1 cellular context compared by ENCODE assay signal in the genomic region with DNA sequence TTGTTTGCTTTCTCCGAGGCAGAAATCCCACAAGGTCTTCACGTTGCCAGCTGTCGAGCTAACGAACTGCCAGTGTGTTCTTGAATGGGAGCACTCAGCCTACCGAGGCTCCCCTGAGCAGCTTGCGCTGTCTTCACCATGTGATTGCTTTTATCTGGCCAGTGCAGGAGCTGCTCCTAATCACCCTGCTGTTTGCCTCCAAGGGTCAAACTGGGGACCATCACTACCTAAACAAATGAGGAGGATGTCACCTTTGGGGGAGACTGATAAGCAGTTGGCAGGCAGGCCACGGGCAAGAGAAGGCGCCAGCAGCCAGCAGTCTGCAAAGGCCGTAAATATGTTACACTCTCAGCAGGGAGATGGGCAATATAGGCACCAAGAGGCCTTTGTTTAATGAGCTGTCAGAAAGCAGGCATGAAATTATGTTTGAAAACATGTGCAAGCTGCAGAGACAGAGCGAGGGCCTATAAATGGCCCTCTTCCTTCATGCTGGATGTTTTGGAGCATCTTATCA.
TF ChIP-seq lines count a peak whose summit lies in the region.

No MANE protein-coding gene starts in this region.

TF ChIP-seq in K562, 482 proteins besides CTCF, POLR2A, EP300 and RAD21 (continued from another document and continues in another):
- TF ChIP-seq, protein P1, sequence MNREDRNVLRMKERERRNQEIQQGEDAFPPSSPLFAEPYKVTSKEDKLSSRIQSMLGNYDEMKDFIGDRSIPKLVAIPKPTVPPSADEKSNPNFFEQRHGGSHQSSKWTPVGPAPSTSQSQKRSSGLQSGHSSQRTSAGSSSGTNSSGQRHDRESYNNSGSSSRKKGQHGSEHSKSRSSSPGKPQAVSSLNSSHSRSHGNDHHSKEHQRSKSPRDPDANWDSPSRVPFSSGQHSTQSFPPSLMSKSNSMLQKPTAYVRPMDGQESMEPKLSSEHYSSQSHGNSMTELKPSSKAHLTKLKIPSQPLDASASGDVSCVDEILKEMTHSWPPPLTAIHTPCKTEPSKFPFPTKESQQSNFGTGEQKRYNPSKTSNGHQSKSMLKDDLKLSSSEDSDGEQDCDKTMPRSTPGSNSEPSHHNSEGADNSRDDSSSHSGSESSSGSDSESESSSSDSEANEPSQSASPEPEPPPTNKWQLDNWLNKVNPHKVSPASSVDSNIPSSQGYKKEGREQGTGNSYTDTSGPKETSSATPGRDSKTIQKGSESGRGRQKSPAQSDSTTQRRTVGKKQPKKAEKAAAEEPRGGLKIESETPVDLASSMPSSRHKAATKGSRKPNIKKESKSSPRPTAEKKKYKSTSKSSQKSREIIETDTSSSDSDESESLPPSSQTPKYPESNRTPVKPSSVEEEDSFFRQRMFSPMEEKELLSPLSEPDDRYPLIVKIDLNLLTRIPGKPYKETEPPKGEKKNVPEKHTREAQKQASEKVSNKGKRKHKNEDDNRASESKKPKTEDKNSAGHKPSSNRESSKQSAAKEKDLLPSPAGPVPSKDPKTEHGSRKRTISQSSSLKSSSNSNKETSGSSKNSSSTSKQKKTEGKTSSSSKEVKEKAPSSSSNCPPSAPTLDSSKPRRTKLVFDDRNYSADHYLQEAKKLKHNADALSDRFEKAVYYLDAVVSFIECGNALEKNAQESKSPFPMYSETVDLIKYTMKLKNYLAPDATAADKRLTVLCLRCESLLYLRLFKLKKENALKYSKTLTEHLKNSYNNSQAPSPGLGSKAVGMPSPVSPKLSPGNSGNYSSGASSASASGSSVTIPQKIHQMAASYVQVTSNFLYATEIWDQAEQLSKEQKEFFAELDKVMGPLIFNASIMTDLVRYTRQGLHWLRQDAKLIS (CRISPR knock-in tag; IDR thresholded peaks at IDR 0.05) = no peak
- TF ChIP-seq NFIX (CRISPR knock-in tag; IDR thresholded peaks at IDR 0.05; ENCODE audit: low read depth) = no peak
- no peak for TF ChIP-seq PHTF2 (CRISPR knock-in tag; IDR thresholded peaks at IDR 0.05)
- no peak for TF ChIP-seq SUPT5H (IDR thresholded peaks at IDR 0.05)
- TF ChIP-seq, protein P2, sequence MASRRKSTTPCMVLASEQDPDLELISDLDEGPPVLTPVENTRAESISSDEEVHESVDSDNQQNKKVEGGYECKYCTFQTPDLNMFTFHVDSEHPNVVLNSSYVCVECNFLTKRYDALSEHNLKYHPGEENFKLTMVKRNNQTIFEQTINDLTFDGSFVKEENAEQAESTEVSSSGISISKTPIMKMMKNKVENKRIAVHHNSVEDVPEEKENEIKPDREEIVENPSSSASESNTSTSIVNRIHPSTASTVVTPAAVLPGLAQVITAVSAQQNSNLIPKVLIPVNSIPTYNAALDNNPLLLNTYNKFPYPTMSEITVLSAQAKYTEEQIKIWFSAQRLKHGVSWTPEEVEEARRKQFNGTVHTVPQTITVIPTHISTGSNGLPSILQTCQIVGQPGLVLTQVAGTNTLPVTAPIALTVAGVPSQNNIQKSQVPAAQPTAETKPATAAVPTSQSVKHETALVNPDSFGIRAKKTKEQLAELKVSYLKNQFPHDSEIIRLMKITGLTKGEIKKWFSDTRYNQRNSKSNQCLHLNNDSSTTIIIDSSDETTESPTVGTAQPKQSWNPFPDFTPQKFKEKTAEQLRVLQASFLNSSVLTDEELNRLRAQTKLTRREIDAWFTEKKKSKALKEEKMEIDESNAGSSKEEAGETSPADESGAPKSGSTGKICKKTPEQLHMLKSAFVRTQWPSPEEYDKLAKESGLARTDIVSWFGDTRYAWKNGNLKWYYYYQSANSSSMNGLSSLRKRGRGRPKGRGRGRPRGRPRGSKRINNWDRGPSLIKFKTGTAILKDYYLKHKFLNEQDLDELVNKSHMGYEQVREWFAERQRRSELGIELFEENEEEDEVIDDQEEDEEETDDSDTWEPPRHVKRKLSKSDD (conservative IDR thresholded peaks at IDR 0.05; ENCODE audit: low read length) = no peak
- no peak for TF ChIP-seq SIRT6 (IDR thresholded peaks at IDR 0.05; ENCODE audit: low read depth, low read length)
- TF ChIP-seq, protein P3, sequence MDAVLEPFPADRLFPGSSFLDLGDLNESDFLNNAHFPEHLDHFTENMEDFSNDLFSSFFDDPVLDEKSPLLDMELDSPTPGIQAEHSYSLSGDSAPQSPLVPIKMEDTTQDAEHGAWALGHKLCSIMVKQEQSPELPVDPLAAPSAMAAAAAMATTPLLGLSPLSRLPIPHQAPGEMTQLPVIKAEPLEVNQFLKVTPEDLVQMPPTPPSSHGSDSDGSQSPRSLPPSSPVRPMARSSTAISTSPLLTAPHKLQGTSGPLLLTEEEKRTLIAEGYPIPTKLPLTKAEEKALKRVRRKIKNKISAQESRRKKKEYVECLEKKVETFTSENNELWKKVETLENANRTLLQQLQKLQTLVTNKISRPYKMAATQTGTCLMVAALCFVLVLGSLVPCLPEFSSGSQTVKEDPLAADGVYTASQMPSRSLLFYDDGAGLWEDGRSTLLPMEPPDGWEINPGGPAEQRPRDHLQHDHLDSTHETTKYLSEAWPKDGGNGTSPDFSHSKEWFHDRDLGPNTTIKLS (IDR thresholded peaks at IDR 0.05; ENCODE audit: borderline replicate concordance, low read depth) = peak; percentile 55; the same call in 1 of the 2 replicates
- TF ChIP-seq, protein P4, sequence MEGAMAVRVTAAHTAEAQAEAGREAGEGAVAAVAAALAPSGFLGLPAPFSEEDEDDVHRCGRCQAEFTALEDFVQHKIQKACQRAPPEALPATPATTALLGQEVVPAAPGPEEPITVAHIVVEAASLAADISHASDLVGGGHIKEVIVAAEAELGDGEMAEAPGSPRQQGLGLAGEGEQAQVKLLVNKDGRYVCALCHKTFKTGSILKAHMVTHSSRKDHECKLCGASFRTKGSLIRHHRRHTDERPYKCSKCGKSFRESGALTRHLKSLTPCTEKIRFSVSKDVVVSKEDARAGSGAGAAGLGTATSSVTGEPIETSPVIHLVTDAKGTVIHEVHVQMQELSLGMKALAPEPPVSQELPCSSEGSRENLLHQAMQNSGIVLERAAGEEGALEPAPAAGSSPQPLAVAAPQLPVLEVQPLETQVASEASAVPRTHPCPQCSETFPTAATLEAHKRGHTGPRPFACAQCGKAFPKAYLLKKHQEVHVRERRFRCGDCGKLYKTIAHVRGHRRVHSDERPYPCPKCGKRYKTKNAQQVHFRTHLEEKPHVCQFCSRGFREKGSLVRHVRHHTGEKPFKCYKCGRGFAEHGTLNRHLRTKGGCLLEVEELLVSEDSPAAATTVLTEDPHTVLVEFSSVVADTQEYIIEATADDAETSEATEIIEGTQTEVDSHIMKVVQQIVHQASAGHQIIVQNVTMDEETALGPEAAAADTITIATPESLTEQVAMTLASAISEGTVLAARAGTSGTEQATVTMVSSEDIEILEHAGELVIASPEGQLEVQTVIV (CRISPR knock-in tag; IDR thresholded peaks at IDR 0.05; ENCODE audit: borderline replicate concordance) = no peak
- peak; percentile 78 for TF ChIP-seq DACH1 (IDR thresholded peaks at IDR 0.05; ENCODE audit: partially characterized antibody)
- TF ChIP-seq HNRNPK (IDR thresholded peaks at IDR 0.05; ENCODE audit: low read depth, low read length, poor library complexity, severe bottlenecking) = no peak
- no peak for TF ChIP-seq GTF2F1 (IDR thresholded peaks at IDR 0.05; ENCODE audit: low read depth, low read length)
- no peak for TF ChIP-seq CAMTA2 (CRISPR knock-in tag; conservative IDR thresholded peaks at IDR 0.05)
- TF ChIP-seq E2F3 (CRISPR knock-in tag; IDR thresholded peaks at IDR 0.05) = no peak
- no peak for TF ChIP-seq MCM2 (IDR thresholded peaks at IDR 0.05; ENCODE audit: low read depth)
- no peak for TF ChIP-seq TCF7L2 (IDR thresholded peaks at IDR 0.05; ENCODE audit: low read depth, low read length)
- TF ChIP-seq POLR2AphosphoS2 (IDR thresholded peaks at IDR 0.05; ENCODE audit: low read length) = no peak
- TF ChIP-seq MBD2 (IDR thresholded peaks at IDR 0.05; ENCODE audit: borderline replicate concordance, low read depth) = peak; percentile 84
- TF ChIP-seq ZNF133 (CRISPR knock-in tag; IDR thresholded peaks at IDR 0.05) = no peak
- TF ChIP-seq MAFG (tag; conservative IDR thresholded peaks at IDR 0.05) = no peak
- no peak for TF ChIP-seq KDM4B (IDR thresholded peaks at IDR 0.05; ENCODE audit: borderline replicate concordance in 2 of 2, low read depth in 1 of 2)
- no peak for TF ChIP-seq ZKSCAN3 (CRISPR knock-in tag; IDR thresholded peaks at IDR 0.05)
- no peak for TF ChIP-seq ADNP (tag; IDR thresholded peaks at IDR 0.05)
- TF ChIP-seq, protein P5, sequence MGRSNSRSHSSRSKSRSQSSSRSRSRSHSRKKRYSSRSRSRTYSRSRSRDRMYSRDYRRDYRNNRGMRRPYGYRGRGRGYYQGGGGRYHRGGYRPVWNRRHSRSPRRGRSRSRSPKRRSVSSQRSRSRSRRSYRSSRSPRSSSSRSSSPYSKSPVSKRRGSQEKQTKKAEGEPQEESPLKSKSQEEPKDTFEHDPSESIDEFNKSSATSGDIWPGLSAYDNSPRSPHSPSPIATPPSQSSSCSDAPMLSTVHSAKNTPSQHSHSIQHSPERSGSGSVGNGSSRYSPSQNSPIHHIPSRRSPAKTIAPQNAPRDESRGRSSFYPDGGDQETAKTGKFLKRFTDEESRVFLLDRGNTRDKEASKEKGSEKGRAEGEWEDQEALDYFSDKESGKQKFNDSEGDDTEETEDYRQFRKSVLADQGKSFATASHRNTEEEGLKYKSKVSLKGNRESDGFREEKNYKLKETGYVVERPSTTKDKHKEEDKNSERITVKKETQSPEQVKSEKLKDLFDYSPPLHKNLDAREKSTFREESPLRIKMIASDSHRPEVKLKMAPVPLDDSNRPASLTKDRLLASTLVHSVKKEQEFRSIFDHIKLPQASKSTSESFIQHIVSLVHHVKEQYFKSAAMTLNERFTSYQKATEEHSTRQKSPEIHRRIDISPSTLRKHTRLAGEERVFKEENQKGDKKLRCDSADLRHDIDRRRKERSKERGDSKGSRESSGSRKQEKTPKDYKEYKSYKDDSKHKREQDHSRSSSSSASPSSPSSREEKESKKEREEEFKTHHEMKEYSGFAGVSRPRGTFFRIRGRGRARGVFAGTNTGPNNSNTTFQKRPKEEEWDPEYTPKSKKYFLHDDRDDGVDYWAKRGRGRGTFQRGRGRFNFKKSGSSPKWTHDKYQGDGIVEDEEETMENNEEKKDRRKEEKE (IDR thresholded peaks at IDR 0.05; ENCODE audit: borderline replicate concordance in 1 of 2, control insufficient read depth in 1 of 2, low read depth in 2 of 2, low read length in 1 of 2) = no peak
- TF ChIP-seq SAFB (IDR thresholded peaks at IDR 0.05; ENCODE audit: borderline replicate concordance, low read depth, low read length) = no peak
- TF ChIP-seq, protein P6, sequence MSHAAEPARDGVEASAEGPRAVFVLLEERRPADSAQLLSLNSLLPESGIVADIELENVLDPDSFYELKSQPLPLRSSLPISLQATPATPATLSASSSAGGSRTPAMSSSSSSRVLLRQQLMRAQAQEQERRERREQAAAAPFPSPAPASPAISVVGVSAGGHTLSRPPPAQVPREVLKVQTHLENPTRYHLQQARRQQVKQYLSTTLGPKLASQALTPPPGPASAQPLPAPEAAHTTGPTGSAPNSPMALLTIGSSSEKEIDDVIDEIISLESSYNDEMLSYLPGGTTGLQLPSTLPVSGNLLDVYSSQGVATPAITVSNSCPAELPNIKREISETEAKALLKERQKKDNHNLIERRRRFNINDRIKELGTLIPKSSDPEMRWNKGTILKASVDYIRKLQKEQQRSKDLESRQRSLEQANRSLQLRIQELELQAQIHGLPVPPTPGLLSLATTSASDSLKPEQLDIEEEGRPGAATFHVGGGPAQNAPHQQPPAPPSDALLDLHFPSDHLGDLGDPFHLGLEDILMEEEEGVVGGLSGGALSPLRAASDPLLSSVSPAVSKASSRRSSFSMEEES (CRISPR knock-in tag; IDR thresholded peaks at IDR 0.05) = 0 out of 2 replicates have a peak, but pooled peaks have one; percentile 24
- TF ChIP-seq TEAD4 (IDR thresholded peaks at IDR 0.05; ENCODE audit: low read length) = peak; percentile 96
- no peak for TF ChIP-seq TEAD4 (CRISPR knock-in tag; IDR thresholded peaks at IDR 0.05; ENCODE audit: borderline replicate concordance)
- TF ChIP-seq ZC3H4 (CRISPR knock-in tag; IDR thresholded peaks at IDR 0.05; ENCODE audit: borderline replicate concordance) = no peak
- no peak for TF ChIP-seq ZNF695 (CRISPR knock-in tag; IDR thresholded peaks at IDR 0.05)
- no peak for TF ChIP-seq COPS2 (conservative IDR thresholded peaks at IDR 0.05)
- TF ChIP-seq, protein P7, sequence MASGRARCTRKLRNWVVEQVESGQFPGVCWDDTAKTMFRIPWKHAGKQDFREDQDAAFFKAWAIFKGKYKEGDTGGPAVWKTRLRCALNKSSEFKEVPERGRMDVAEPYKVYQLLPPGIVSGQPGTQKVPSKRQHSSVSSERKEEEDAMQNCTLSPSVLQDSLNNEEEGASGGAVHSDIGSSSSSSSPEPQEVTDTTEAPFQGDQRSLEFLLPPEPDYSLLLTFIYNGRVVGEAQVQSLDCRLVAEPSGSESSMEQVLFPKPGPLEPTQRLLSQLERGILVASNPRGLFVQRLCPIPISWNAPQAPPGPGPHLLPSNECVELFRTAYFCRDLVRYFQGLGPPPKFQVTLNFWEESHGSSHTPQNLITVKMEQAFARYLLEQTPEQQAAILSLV (tag; IDR thresholded peaks at IDR 0.05) = no peak
- TF ChIP-seq CBX5 (IDR thresholded peaks at IDR 0.05; ENCODE audit: borderline replicate concordance, low read depth) = peak; percentile 66; the same call in 1 of the 2 replicates
- TF ChIP-seq ZFX (CRISPR knock-in tag; IDR thresholded peaks at IDR 0.05) = no peak
- TF ChIP-seq, protein P8, sequence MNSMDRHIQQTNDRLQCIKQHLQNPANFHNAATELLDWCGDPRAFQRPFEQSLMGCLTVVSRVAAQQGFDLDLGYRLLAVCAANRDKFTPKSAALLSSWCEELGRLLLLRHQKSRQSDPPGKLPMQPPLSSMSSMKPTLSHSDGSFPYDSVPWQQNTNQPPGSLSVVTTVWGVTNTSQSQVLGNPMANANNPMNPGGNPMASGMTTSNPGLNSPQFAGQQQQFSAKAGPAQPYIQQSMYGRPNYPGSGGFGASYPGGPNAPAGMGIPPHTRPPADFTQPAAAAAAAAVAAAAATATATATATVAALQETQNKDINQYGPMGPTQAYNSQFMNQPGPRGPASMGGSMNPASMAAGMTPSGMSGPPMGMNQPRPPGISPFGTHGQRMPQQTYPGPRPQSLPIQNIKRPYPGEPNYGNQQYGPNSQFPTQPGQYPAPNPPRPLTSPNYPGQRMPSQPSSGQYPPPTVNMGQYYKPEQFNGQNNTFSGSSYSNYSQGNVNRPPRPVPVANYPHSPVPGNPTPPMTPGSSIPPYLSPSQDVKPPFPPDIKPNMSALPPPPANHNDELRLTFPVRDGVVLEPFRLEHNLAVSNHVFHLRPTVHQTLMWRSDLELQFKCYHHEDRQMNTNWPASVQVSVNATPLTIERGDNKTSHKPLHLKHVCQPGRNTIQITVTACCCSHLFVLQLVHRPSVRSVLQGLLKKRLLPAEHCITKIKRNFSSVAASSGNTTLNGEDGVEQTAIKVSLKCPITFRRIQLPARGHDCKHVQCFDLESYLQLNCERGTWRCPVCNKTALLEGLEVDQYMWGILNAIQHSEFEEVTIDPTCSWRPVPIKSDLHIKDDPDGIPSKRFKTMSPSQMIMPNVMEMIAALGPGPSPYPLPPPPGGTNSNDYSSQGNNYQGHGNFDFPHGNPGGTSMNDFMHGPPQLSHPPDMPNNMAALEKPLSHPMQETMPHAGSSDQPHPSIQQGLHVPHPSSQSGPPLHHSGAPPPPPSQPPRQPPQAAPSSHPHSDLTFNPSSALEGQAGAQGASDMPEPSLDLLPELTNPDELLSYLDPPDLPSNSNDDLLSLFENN (IDR thresholded peaks at IDR 0.05; ENCODE audit: low read depth in 2 of 2, low read length in 2 of 2) = peak in 1 of 2 experiments; percentile 89; a peak in 2 of 4 replicates
- TF ChIP-seq CREM (IDR thresholded peaks at IDR 0.05; ENCODE audit: low read depth) = peak; percentile 69
- TF ChIP-seq ZNF263 (CRISPR knock-in tag; IDR thresholded peaks at IDR 0.05; ENCODE audit: borderline replicate concordance) = peak; percentile 96
- no peak for TF ChIP-seq STAG1 (CRISPR knock-in tag; IDR thresholded peaks at IDR 0.05; ENCODE audit: borderline replicate concordance)
- no peak for TF ChIP-seq ZNF76 (CRISPR knock-in tag; IDR thresholded peaks at IDR 0.05; ENCODE audit: borderline replicate concordance)
- no peak for TF ChIP-seq ZNF134 (CRISPR knock-in tag; conservative IDR thresholded peaks at IDR 0.05)
